In the genomic region with DNA sequence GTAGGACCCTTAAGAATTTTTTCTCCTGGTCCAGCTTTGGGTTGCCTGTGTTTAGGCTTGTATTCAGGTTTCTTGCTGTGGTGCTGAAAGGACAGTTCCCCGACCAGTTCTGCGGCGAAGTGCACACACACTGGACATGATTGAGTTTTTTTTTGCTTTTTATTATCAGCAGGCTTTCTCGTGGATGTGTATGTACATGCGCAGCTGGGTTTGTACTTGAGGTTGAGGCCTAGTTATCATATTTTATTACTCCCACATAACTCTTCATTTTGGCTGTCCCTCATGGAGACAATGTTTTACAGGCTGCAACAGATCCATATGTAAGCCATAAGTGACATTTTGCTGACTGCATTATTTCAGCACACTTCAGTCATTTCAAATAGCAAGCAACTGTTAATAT, we compare ENCODE assay signal across 9 cellular contexts. TPM values are rescaled to one million over a fixed set of nuclear protein-coding genes. Genes with fewer than 3 reads are reported as not detected.
DNase-seq lines count a peak whose midpoint lies in the region; ATAC-seq and TF ChIP-seq lines count a peak whose summit lies in the region.
"Had no signal": no experiment of that assay in that cellular context is flagged by ENCODE, and none has a peak within 500 bp of the region (broad histone marks: within the 10 kb centered on the region; RNA-seq: fewer than 3 reads in every experiment).

No MANE protein-coding gene starts in this region.

- no peaks in the 10 kb centered on the region for H3K36me3 Mint-ChIP-seq in nephron (ENCODE audit: low read depth)

- H3K4me3 ChIP-seq in mammary epithelial cell (replicated peaks in 1 of 3; ENCODE audit: insufficient read depth in 1 of 3, low read depth in 2 of 3, low read length in 3 of 3) (no peak overlapping the region), esophagus squamous epithelium (no peak overlapping the region), vagina (no peak overlapping the region)

- no TSS peak for BruUV-seq in mammary epithelial cell (replicated peaks; lab: Mats Ljungman, UMichigan)

- dilution Hi-C loops in mammary epithelial cell (cut with HindIII; ENCODE audit: low sequenced_read_pairs), result no loop called here

- H2AFZ ChIP-seq in mammary epithelial cell (ENCODE audit: low read depth, low read length), result no peak overlapping the region

- TF ChIP-seq POLR2A in esophagus squamous epithelium (IDR thresholded peaks at IDR 0.05) (no peak), vagina (IDR thresholded peaks at IDR 0.05) (no peak)

- no peak overlapping the region for H3K4me2 ChIP-seq in mammary epithelial cell (ENCODE audit: insufficient read depth, low read depth, low read length)

- ATAC-seq in omental fat pad (ENCODE audit: low FRiP score), result no peak

- no peaks in the 10 kb centered on the region for H3K36me3 ChIP-seq in mammary epithelial cell (ENCODE audit: insufficient read depth, low read length)
- H3K36me3 ChIP-seq in esophagus squamous epithelium, result no peaks in the 10 kb centered on the region
- H3K36me3 ChIP-seq in vagina, result no peaks in the 10 kb centered on the region

- H3K27ac Mint-ChIP-seq in nephron, result no peak overlapping the region
- H3K27ac Mint-ChIP-seq: dendritic cell treated with granulocyte-macrophage colony-stimulating factor and Interleukin-4, amounts not matched to agents 40 ng/mL and 50 ng/mL, for 4 days had no signal

- in situ Hi-C loops in mammary epithelial cell (cut with MboI; ENCODE audit: low sequenced_read_pairs in 2 of 2), result no loop called here

- H3K27me3 ChIP-seq in mammary epithelial cell (ENCODE audit: insufficient read depth, low read length) (peaks cover 3% of the 10 kb centered on the region), esophagus squamous epithelium (peaks cover 3 to 70% (median 6%) of the 10 kb centered on the region in 4 donors), vagina (no peaks in the 10 kb centered on the region)

- no peaks in the 10 kb centered on the region for H3K9me3 ChIP-seq in mammary epithelial cell (replicated peaks; ENCODE audit: insufficient read depth, low read length)
- no peaks in the 10 kb centered on the region for H3K9me3 ChIP-seq in esophagus squamous epithelium
- no peaks in the 10 kb centered on the region for H3K9me3 ChIP-seq in vagina

- no peaks in the 10 kb centered on the region for H3K79me2 ChIP-seq in mammary epithelial cell (ENCODE audit: insufficient read depth, low read length)

- CTCF ChIA-PET in mammary epithelial cell (lab: Charles Lee; ENCODE audit: low non-redundant PET), result no interaction called here

- 14% methylated on average over 5 of the region's 5 CpGs for WGBS in mammary epithelial cell (ENCODE audit: low coverage, missing lambda C conversion rate)
- WGBS in esophagus squamous epithelium, 2 donors, result 8 to 9% methylated on average over 5 of the region's 5 CpGs

- H3K4me3 Mint-ChIP-seq in nephron, result peak overlapping the region; percentile 88 to 90 (median 88)
- H3K4me3 Mint-ChIP-seq: dendritic cell treated with granulocyte-macrophage colony-stimulating factor and Interleukin-4, amounts not matched to agents 40 ng/mL and 50 ng/mL, for 4 days had no signal

- intact Hi-C loops in mammary epithelial cell (cut with micrococcal nuclease), result loop anchor here (5.0 to 10.0 kb wide), 2 partner anchors 44 to 231 kb away; no protein-coding TSS in a partner anchor
- intact Hi-C loops in esophagus squamous epithelium (cut with DNase I), result no loop called here
- intact Hi-C loops in vagina (cut with DNase I), result no loop called here

- TF ChIP-seq CTCF in mammary epithelial cell (conservative IDR thresholded peaks at IDR 0.05 in 1 of 2, IDR thresholded peaks at IDR 0.05 in 1 of 2; ENCODE audit: extremely low read depth in 1 of 2, insufficient read depth in 1 of 2, low read depth in 1 of 2, low read length in 2 of 2) (no peak), nephron (IDR thresholded peaks at IDR 0.05; ENCODE audit: unreplicated experiment in 3 of 3) (no peak), esophagus squamous epithelium (IDR thresholded peaks at IDR 0.05) (no peak), vagina (IDR thresholded peaks at IDR 0.05) (no peak), omental fat pad (IDR thresholded peaks at IDR 0.05) (no peak)

- peaks cover 4% of the 10 kb centered on the region for H3K4me1 Mint-ChIP-seq in nephron

- peaks cover 9% of the 10 kb centered on the region for H3K4me1 ChIP-seq in mammary epithelial cell (ENCODE audit: insufficient read depth, low read length)
- peaks cover 9 to 19% (median 11%) of the 10 kb centered on the region in 3 donors for H3K4me1 ChIP-seq in esophagus squamous epithelium
- H3K4me1 ChIP-seq in vagina, result peaks cover 5% of the 10 kb centered on the region

- peaks cover 44% of the 10 kb centered on the region for H3K27me3 Mint-ChIP-seq in nephron (ENCODE audit: low read depth)

- peak; percentile 49 for DNase-seq in EL
- peak; percentile 28 for DNase-seq in NAMALWA (ENCODE audit: low spot score)
- DNase-seq in mammary epithelial cell, result peak; percentile 36
- no peak for DNase-seq in esophagus squamous epithelium (lab: John Stamatoyannopoulos, UW)
- no peak for DNase-seq in vagina (ENCODE audit: extremely low spot score in 2 of 2)
- DNase-seq in NCI-H1694 treated with DMSO at 0.1 percent for 48 hours (lab: John Stamatoyannopoulos, UW), result no peak
- DNase-seq in omental fat pad (ENCODE audit: low spot score), result no peak

- H4K20me1 ChIP-seq in mammary epithelial cell (ENCODE audit: insufficient read depth, low read length), result no peaks in the 10 kb centered on the region

- no peak overlapping the region for H3K9ac ChIP-seq in mammary epithelial cell (ENCODE audit: insufficient read depth, low read length)

- no peaks in the 10 kb centered on the region for H3K9me3 Mint-ChIP-seq in nephron
- H3K9me3 Mint-ChIP-seq: dendritic cell treated with granulocyte-macrophage colony-stimulating factor and Interleukin-4, amounts not matched to agents 40 ng/mL and 50 ng/mL, for 4 days had no signal

- H3K27ac ChIP-seq in mammary epithelial cell (ENCODE audit: insufficient read depth, low read depth, low read length), result no peak overlapping the region
- no peak overlapping the region for H3K27ac ChIP-seq in esophagus squamous epithelium
- H3K27ac ChIP-seq in vagina, result no peak overlapping the region

RNA-seq across cellular contexts. Expression of gene SCN8A, which starts 2.5 kb away (rescaled TPM):
- total RNA-seq in mammary epithelial cell (10 to 100 TPM in 1 of 2 donors, 1 to 10 TPM in 1; 1.1 to 19.2 TPM), esophagus squamous epithelium (1 to 10 TPM in 1 of 4 donors, under 1 TPM in 3; 0.11 to 1.1 (median 0.40) TPM), vagina (3.7 TPM), omental fat pad (1 to 10 TPM in 1 of 4 donors, under 1 TPM in 3; 0.50 to 1.4 (median 0.67) TPM)
- polyA plus RNA-seq in mammary epithelial cell, result 0.50 TPM
- polyA minus RNA-seq in mammary epithelial cell, result 2.8 TPM

Comparison
In these comparisons a context has a peak if more than half of its experiments do, and no peak if none do; other contexts are left out.
1. DNase-seq: peak in EL (single experiment), NAMALWA (single experiment) and mammary epithelial cell (single experiment); none in esophagus squamous epithelium (single experiment), vagina (0 of 2), NCI-H1694 treated with DMSO at 0.1 percent for 48 hours (single experiment) and omental fat pad (single experiment).